1 cellular context compared by ENCODE assay signal in the genomic region with DNA sequence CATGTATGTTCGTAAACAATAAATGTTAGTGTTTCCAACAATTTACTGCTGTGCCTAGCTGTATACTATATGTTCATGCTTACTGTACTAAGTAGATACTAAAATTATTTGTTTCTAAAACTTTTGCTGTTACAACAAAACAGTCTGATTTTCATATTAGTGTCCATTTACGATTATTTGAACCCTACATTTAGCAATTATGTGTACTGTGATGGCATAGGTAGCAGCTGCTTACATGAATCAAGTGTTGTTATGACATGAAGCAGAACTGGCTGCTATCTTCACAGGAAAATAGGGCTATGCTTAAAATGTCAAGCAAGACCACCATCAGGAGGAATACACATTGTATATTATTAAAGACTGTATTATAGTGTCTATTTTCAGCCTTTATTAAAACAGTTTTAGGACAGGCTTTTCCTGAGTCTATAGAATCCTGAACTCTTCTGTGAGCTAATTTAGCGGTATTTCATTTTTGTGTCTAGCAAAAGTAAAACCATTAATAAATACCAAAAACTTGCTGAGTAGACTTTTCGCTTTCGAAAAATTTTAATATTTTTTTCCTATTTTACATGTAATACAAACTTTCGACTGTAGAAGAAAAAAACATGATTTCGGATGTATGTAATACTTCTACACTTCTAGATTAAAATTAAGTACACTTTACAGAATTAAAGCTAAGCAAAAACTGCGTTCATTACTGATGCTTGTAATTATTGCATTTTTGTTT.
TF ChIP-seq lines count a peak whose summit lies in the region.

No MANE protein-coding gene starts in this region.

TF ChIP-seq in GM12878, 131 proteins besides CTCF, POLR2A, EP300 and RAD21 (continued from another document):
- TF ChIP-seq CHD1 (IDR thresholded peaks at IDR 0.05; ENCODE audit: low read depth, low read length) (no peak), ZNF384 (IDR thresholded peaks at IDR 0.05; ENCODE audit: borderline replicate concordance, low read depth, low read length) (no peak), NFIC (IDR thresholded peaks at IDR 0.05; ENCODE audit: low read depth, low read length) (no peak; the same call in 1 of the 2 replicates), TCF3 (IDR thresholded peaks at IDR 0.05; ENCODE audit: borderline replicate concordance, insufficient read depth, low read depth, low read length) (no peak), MXI1 (IDR thresholded peaks at IDR 0.05; ENCODE audit: low read depth, low read length) (no peak), ZNF24 (IDR thresholded peaks at IDR 0.05) (no peak), BRCA1 (IDR thresholded peaks at IDR 0.05; ENCODE audit: low read depth, low read length) (no peak), CBX3 (IDR thresholded peaks at IDR 0.05; ENCODE audit: borderline replicate concordance, low read depth) (no peak), SUPT20H (IDR thresholded peaks at IDR 0.05; ENCODE audit: borderline replicate concordance, control insufficient read depth, low read depth, low read length) (no peak), SUZ12 (IDR thresholded peaks at IDR 0.05; ENCODE audit: unreplicated experiment) (no peak), ZNF622 (IDR thresholded peaks at IDR 0.05) (no peak), ETV6 (conservative IDR thresholded peaks at IDR 0.05 in 1 of 2, IDR thresholded peaks at IDR 0.05 in 1 of 2; ENCODE audit: borderline replicate concordance in 1 of 2, low read depth in 1 of 2) (no peak), ZNF207 (IDR thresholded peaks at IDR 0.05; ENCODE audit: borderline replicate concordance) (no peak)
- TF ChIP-seq, protein P1, sequence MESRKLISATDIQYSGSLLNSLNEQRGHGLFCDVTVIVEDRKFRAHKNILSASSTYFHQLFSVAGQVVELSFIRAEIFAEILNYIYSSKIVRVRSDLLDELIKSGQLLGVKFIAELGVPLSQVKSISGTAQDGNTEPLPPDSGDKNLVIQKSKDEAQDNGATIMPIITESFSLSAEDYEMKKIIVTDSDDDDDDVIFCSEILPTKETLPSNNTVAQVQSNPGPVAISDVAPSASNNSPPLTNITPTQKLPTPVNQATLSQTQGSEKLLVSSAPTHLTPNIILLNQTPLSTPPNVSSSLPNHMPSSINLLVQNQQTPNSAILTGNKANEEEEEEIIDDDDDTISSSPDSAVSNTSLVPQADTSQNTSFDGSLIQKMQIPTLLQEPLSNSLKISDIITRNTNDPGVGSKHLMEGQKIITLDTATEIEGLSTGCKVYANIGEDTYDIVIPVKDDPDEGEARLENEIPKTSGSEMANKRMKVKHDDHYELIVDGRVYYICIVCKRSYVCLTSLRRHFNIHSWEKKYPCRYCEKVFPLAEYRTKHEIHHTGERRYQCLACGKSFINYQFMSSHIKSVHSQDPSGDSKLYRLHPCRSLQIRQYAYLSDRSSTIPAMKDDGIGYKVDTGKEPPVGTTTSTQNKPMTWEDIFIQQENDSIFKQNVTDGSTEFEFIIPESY (IDR thresholded peaks at IDR 0.05) = no peak
- TF ChIP-seq, protein P2, sequence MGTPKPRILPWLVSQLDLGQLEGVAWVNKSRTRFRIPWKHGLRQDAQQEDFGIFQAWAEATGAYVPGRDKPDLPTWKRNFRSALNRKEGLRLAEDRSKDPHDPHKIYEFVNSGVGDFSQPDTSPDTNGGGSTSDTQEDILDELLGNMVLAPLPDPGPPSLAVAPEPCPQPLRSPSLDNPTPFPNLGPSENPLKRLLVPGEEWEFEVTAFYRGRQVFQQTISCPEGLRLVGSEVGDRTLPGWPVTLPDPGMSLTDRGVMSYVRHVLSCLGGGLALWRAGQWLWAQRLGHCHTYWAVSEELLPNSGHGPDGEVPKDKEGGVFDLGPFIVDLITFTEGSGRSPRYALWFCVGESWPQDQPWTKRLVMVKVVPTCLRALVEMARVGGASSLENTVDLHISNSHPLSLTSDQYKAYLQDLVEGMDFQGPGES (IDR thresholded peaks at IDR 0.05) = no peak
- TF ChIP-seq, protein P3, sequence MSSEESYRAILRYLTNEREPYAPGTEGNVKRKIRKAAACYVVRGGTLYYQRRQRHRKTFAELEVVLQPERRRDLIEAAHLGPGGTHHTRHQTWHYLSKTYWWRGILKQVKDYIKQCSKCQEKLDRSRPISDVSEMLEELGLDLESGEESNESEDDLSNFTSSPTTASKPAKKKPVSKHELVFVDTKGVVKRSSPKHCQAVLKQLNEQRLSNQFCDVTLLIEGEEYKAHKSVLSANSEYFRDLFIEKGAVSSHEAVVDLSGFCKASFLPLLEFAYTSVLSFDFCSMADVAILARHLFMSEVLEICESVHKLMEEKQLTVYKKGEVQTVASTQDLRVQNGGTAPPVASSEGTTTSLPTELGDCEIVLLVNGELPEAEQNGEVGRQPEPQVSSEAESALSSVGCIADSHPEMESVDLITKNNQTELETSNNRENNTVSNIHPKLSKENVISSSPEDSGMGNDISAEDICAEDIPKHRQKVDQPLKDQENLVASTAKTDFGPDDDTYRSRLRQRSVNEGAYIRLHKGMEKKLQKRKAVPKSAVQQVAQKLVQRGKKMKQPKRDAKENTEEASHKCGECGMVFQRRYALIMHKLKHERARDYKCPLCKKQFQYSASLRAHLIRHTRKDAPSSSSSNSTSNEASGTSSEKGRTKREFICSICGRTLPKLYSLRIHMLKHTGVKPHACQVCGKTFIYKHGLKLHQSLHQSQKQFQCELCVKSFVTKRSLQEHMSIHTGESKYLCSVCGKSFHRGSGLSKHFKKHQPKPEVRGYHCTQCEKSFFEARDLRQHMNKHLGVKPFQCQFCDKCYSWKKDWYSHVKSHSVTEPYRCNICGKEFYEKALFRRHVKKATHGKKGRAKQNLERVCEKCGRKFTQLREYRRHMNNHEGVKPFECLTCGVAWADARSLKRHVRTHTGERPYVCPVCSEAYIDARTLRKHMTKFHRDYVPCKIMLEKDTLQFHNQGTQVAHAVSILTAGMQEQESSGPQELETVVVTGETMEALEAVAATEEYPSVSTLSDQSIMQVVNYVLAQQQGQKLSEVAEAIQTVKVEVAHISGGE (CRISPR knock-in tag; IDR thresholded peaks at IDR 0.05) = no peak
